In the genomic region with DNA sequence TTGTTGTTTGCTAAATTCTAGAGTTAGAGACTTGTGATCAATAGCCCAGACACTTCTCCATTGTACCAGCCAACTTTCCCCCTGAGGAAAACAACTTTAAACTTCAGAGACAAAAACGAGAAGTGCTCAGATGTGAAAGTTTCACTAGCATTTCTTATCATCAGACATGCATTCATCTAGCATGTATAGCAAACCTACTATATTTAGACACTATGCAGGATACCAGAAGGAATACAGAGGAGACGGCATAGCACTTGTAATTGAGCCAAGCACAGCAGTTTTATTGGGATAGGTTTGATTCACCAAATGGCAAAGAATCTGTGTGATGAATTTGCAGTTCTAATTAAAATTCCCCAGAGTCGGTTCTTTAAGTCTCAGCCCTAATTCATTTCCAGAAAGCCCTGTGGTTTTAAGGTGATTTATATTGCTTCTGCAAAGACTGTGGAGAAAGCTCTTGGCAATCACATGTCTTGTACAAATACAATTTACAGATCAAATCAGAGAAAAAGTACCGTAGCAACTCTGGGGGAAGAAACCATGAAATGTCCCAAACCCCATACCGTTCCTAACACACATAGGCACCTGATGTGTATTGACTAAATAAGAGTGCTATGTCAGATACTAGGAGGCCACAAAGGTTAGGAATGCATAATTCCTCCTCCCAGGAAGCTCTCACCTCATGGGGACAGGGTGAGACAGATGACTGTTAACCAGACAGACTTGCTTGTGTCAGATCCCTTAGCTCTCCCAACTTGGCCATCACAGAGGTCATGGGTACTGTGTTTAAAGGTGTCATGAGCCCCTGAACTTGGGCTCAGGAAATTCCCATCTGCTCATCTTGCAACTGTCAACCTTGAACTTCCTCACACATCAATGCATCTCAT, we compare ENCODE assay signal across 9 cellular contexts.
A peak's percentile ranks its signal among the peaks of the same experiment; 100 is the strongest.
DNase-seq lines count a peak whose midpoint lies in the region; ATAC-seq and TF ChIP-seq lines count a peak whose summit lies in the region.
"Had no signal": no experiment of that assay in that cellular context is flagged by ENCODE, and none has a peak within 500 bp of the region (broad histone marks: within the 10 kb centered on the region; RNA-seq: fewer than 3 reads in every experiment).

No MANE protein-coding gene starts in this region.

- H3K9me3 Mint-ChIP-seq in naive thymus-derived CD4-positive, alpha-beta T cell: no peaks in the 10 kb centered on the region
- H3K9me3 Mint-ChIP-seq in CD4-positive, alpha-beta memory T cell: no peaks in the 10 kb centered on the region

- peak; percentile 54 for ATAC-seq in GM21825 (IDR thresholded peaks at IDR 0.05; ENCODE audit: unreplicated experiment)
- ATAC-seq in naive thymus-derived CD4-positive, alpha-beta T cell: no peak
- ATAC-seq in gastrocnemius medialis: no peak

- in situ Hi-C loops in gastrocnemius medialis (cut with MboI; ENCODE audit: low sequenced_read_pairs in 4 of 4): no loop called here

- POLR2A ChIA-PET in naive thymus-derived CD4-positive, alpha-beta T cell (lab: Charles Lee): interaction anchor here (0.8 to 1.7 kb wide), 8 partner anchors 9 to 269 kb away, joined by 3 to 10 read pairs (median 4); a partner anchor contains a TSS
- POLR2A ChIA-PET in CD4-positive, alpha-beta memory T cell (lab: Charles Lee; ENCODE audit: partially characterized antibody): interaction anchor here (1.4 to 2.5 kb wide), 2 partner anchors 57 to 70 kb away, joined by 5 to 12 read pairs; a partner anchor contains a TSS

- H2AFZ ChIP-seq in Karpas-422 (ENCODE audit: low read length): peak overlapping the region; percentile 90

- H3K27ac ChIP-seq in Karpas-422 (ENCODE audit: low read length): peak overlapping the region; percentile 87
- H3K27ac ChIP-seq in naive thymus-derived CD4-positive, alpha-beta T cell (ENCODE audit: low read depth, low read length): no peak overlapping the region
- no peak overlapping the region for H3K27ac ChIP-seq in gastrocnemius medialis
- no peak overlapping the region for H3K27ac ChIP-seq in CD4-positive, alpha-beta memory T cell (ENCODE audit: low read depth, low read length)

- peak overlapping the region in 8 of 9 donors; percentile 23 to 96 (median 72) for H3K27ac Mint-ChIP-seq in naive thymus-derived CD4-positive, alpha-beta T cell
- H3K27ac Mint-ChIP-seq in CD4-positive, alpha-beta memory T cell: peak overlapping the region in 1 of 7 donors; percentile 6

- H4K20me1 ChIP-seq in Karpas-422 (ENCODE audit: insufficient read depth, low read depth, low read length): no peaks in the 10 kb centered on the region

- H3K9ac ChIP-seq in Karpas-422 (ENCODE audit: low read length): peak overlapping the region; percentile 44

- intact Hi-C loops in naive thymus-derived CD4-positive, alpha-beta T cell (cut with micrococcal nuclease): loop anchor here in 1 of 2 donors (5.0 kb wide), 1 partner anchor 268 kb away; a partner anchor contains a TSS
- intact Hi-C loops in gastrocnemius medialis (cut with DNase I; ENCODE audit: low total_unique reads): no loop called here
- intact Hi-C loops in CD4-positive, alpha-beta memory T cell (cut with micrococcal nuclease): loop anchor here (5.0 kb wide), 1 partner anchor 33 kb away; no protein-coding TSS in a partner anchor

- H3K9me2 ChIP-seq in Karpas-422 (replicated peaks; ENCODE audit: insufficient read depth, low read length): no peaks in the 10 kb centered on the region

- H3K79me2 ChIP-seq in Karpas-422 (ENCODE audit: low read length): no peaks in the 10 kb centered on the region

- H3K4me3 ChIP-seq in Karpas-422 (ENCODE audit: low read length): peak overlapping the region; percentile 41
- H3K4me3 ChIP-seq in naive thymus-derived CD4-positive, alpha-beta T cell (ENCODE audit: low read length): no peak overlapping the region
- H3K4me3 ChIP-seq in gastrocnemius medialis: no peak overlapping the region
- no peak overlapping the region for H3K4me3 ChIP-seq in CD4-positive, alpha-beta memory T cell (ENCODE audit: low read length in 2 of 2)

- H3K4me2 ChIP-seq in Karpas-422 (ENCODE audit: low read depth, low read length, poor library complexity, severe bottlenecking): peak overlapping the region; percentile 76

- H3K36me3 ChIP-seq in Karpas-422 (ENCODE audit: insufficient read depth, low read length) (no peaks in the 10 kb centered on the region), gastrocnemius medialis (no peaks in the 10 kb centered on the region)
- H3K36me3 ChIP-seq in naive thymus-derived CD4-positive, alpha-beta T cell (ENCODE audit: control insufficient read depth in 2 of 3, insufficient read depth in 3 of 3, low read length in 3 of 3): no peaks in the 10 kb centered on the region
- H3K36me3 ChIP-seq in CD4-positive, alpha-beta memory T cell (ENCODE audit: insufficient read depth, low read length): no peaks in the 10 kb centered on the region

- TF ChIP-seq POLR2A in gastrocnemius medialis (IDR thresholded peaks at IDR 0.05): no peak

- peaks cover 0 to 6% (median 0%) of the 10 kb centered on the region in 5 donors for H3K27me3 Mint-ChIP-seq in naive thymus-derived CD4-positive, alpha-beta T cell
- no peaks in the 10 kb centered on the region for H3K27me3 Mint-ChIP-seq in CD4-positive, alpha-beta memory T cell

- H3K9me3 ChIP-seq in Karpas-422 (ENCODE audit: low read length) (no peaks in the 10 kb centered on the region), gastrocnemius medialis (no peaks in the 10 kb centered on the region)
- H3K9me3 ChIP-seq in naive thymus-derived CD4-positive, alpha-beta T cell (ENCODE audit: control insufficient read depth in 2 of 3, low read length in 3 of 3): no peaks in the 10 kb centered on the region
- H3K9me3 ChIP-seq in CD4-positive, alpha-beta memory T cell (ENCODE audit: control insufficient read depth in 1 of 2, low read length in 2 of 2): no peaks in the 10 kb centered on the region

- TF ChIP-seq CTCF in gastrocnemius medialis (IDR thresholded peaks at IDR 0.05 in 4 of 5, conservative IDR thresholded peaks at IDR 0.05 in 1 of 5): no peak

- peak overlapping the region in 5 of 10 donors; percentile 8 to 79 (median 49) for H3K4me3 Mint-ChIP-seq in naive thymus-derived CD4-positive, alpha-beta T cell
- H3K4me3 Mint-ChIP-seq in CD4-positive, alpha-beta memory T cell: no peak overlapping the region

- H3K36me3 Mint-ChIP-seq in naive thymus-derived CD4-positive, alpha-beta T cell: peaks cover 0 to 2% (median 0%) of the 10 kb centered on the region in 5 donors
- no peaks in the 10 kb centered on the region for H3K36me3 Mint-ChIP-seq in CD4-positive, alpha-beta memory T cell

- peaks cover 33 to 50% (median 49%) of the 10 kb centered on the region in 7 donors for H3K4me1 Mint-ChIP-seq in naive thymus-derived CD4-positive, alpha-beta T cell
- peaks cover 33 to 44% (median 37%) of the 10 kb centered on the region in 4 donors for H3K4me1 Mint-ChIP-seq in CD4-positive, alpha-beta memory T cell

- DNase-seq in SIG-M5 treated with dmso at 0.1 percent for 504 hours (lab: John Stamatoyannopoulos, UW; ENCODE audit: unreplicated experiment): peak; percentile 36
- no peak for DNase-seq in SIG-M5 (lab: John Stamatoyannopoulos, UW)
- DNase-seq in Karpas-422: peak; percentile 70
- no peak for DNase-seq in naive thymus-derived CD4-positive, alpha-beta T cell
- no peak for DNase-seq in gastrocnemius medialis
- DNase-seq in middle frontal gyrus (ENCODE audit: extremely low spot score, low spot score): no peak
- no peak for DNase-seq in CD4-positive, alpha-beta memory T cell
- DNase-seq: ACHN had no signal

- H3K4me1 ChIP-seq in Karpas-422 (ENCODE audit: low read length): peaks cover 76% of the 10 kb centered on the region
- H3K4me1 ChIP-seq in naive thymus-derived CD4-positive, alpha-beta T cell (ENCODE audit: control insufficient read depth in 2 of 2, insufficient read depth in 2 of 2, low read length in 2 of 2): peaks cover 19 to 44% of the 10 kb centered on the region in 2 donors
- no peaks in the 10 kb centered on the region for H3K4me1 ChIP-seq in gastrocnemius medialis
- H3K4me1 ChIP-seq in CD4-positive, alpha-beta memory T cell (ENCODE audit: insufficient read depth, low read length): peaks cover 30% of the 10 kb centered on the region

- H3K27me3 ChIP-seq in Karpas-422 (ENCODE audit: low read length) (no peaks in the 10 kb centered on the region), gastrocnemius medialis (no peaks in the 10 kb centered on the region)
- no peaks in the 10 kb centered on the region for H3K27me3 ChIP-seq in naive thymus-derived CD4-positive, alpha-beta T cell (ENCODE audit: control insufficient read depth in 2 of 2, insufficient read depth in 2 of 2, low read length in 2 of 2)
- H3K27me3 ChIP-seq in CD4-positive, alpha-beta memory T cell (ENCODE audit: insufficient read depth, low read length): no peaks in the 10 kb centered on the region

- CTCF ChIA-PET in naive thymus-derived CD4-positive, alpha-beta T cell (lab: Charles Lee): interaction anchor here (1.4 to 1.9 kb wide), 2 partner anchors 67 to 78 kb away, joined by 4 to 6 read pairs; no protein-coding TSS in a partner anchor
- CTCF ChIA-PET in CD4-positive, alpha-beta memory T cell (lab: Charles Lee; ENCODE audit: partially characterized antibody): no interaction called here

Comparison
In these comparisons a context has a peak if more than half of its experiments do, and no peak if none do; other contexts are left out.
1. DNase-seq: peak in SIG-M5 treated with dmso at 0.1 percent for 504 hours (single experiment) and Karpas-422 (single experiment); none in SIG-M5 (single experiment), naive thymus-derived CD4-positive, alpha-beta T cell (0 of 9), gastrocnemius medialis (0 of 2), middle frontal gyrus (single experiment) and CD4-positive, alpha-beta memory T cell (0 of 5).